ENCODE assay signal across 30 cellular contexts in the genomic region with DNA sequence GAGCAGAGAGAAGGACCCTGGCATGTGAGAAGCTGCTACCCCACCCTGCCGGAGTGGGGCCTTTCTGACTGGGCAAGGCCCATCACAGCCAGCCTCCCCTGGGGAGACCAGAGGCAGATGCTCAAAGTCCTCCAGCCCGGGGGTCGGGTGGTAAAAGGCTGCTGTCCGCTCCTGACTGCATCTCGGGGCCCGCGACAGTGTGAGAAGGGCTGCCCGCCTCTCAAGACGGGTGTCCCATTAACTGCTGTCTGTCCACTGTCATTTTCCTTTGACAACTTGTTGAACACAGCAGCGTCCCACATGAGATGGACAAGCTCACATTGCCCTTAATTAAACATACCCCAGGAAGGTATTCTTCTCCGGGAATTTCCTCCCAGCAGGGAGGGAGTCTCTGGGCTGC.
"Had no signal": no experiment of that assay in that cellular context is flagged by ENCODE, and none has a peak within 500 bp of the region (broad histone marks: within the 10 kb centered on the region; RNA-seq: fewer than 3 reads in every experiment).

No MANE protein-coding gene starts in this region.

- H3K4me1 Mint-ChIP-seq: naive thymus-derived CD8-positive, alpha-beta T cell had no signal

- H3K9me3 ChIP-seq: esophagus muscularis mucosa, gastroesophageal sphincter, heart right ventricle, left ventricle myocardium inferior, lower lobe of right lung, neutrophil, pancreas, stomach, transverse colon, upper lobe of right lung, uterus had no signal

- H3K4me1 ChIP-seq: foreskin keratinocyte, lower lobe of right lung, pancreas, upper lobe of right lung, uterus had no signal

- H3K27me3 ChIP-seq: foreskin keratinocyte, pancreas, upper lobe of right lung, uterus had no signal

- H3K4me2 ChIP-seq: smooth muscle cell had no signal

- H3K9me3 Mint-ChIP-seq: immature natural killer cell; naive thymus-derived CD8-positive, alpha-beta T cell; nephron progenitor cell; stimulated activated effector memory CD8-positive, alpha-beta T cell treated with anti-CD3 and anti-CD28 coated beads, Interleukin-12 subunit alpha, Interleukin-12 subunit beta, amount 100 ng/mL, for 72 hours had no signal

- H3K27ac ChIP-seq: dorsolateral prefrontal cortex, esophagus muscularis mucosa, foreskin keratinocyte, gastroesophageal sphincter, heart right ventricle, left ventricle myocardium inferior, lower lobe of right lung, neutrophil, pancreas, stomach, transverse colon, upper lobe of right lung, uterus had no signal

- H3K36me3 ChIP-seq: esophagus muscularis mucosa, gastroesophageal sphincter, heart right ventricle, left ventricle myocardium inferior, lower lobe of right lung, neutrophil, pancreas, stomach, transverse colon, upper lobe of right lung, uterus had no signal

- DNase-seq: cerebellar nuclear complex; dorsolateral prefrontal cortex; effector CD8-positive, alpha-beta T cell; foreskin keratinocyte; glutamatergic neuron; heart right ventricle; hippocampal formation; immature natural killer cell; islet precursor cell; kidney glomerular epithelial cell; left colon; left ventricle myocardium inferior; lower lobe of right lung; naive thymus-derived CD8-positive, alpha-beta T cell; nephron progenitor cell; pancreas; stimulated activated CD4-positive, alpha-beta T cell treated with anti-CD3 and anti-CD28 coated beads, Interleukin-12 subunit alpha, Interleukin-12 subunit beta, amount 100 ng/mL, for 4 hours; stimulated activated CD4-positive, alpha-beta T cell treated with anti-CD3 and anti-CD28 coated beads, Interleukin-1b, Interleukin-23, amount 100 ng/mL, for 48 hours; stimulated activated CD4-positive, alpha-beta T cell treated with anti-CD3 and anti-CD28 coated beads, Interleukin-4, amount 100 ng/mL, for 24 hours; stimulated activated naive CD4-positive, alpha-beta T cell treated with Interleukin-2 at 50 U/mL for 16 hours; stomach; transverse colon; upper lobe of right lung; uterus had no signal

- H3K4me3 Mint-ChIP-seq: immature natural killer cell; naive thymus-derived CD8-positive, alpha-beta T cell; nephron progenitor cell; stimulated activated effector memory CD8-positive, alpha-beta T cell treated with anti-CD3 and anti-CD28 coated beads, Interleukin-12 subunit alpha, Interleukin-12 subunit beta, amount 100 ng/mL, for 72 hours had no signal

- H3K27ac Mint-ChIP-seq: immature natural killer cell; nephron progenitor cell; stimulated activated effector memory CD8-positive, alpha-beta T cell treated with anti-CD3 and anti-CD28 coated beads, Interleukin-12 subunit alpha, Interleukin-12 subunit beta, amount 100 ng/mL, for 72 hours had no signal

- ATAC-seq: foreskin keratinocyte; gastroesophageal sphincter; heart right ventricle; left colon; lower lobe of right lung; naive thymus-derived CD8-positive, alpha-beta T cell; pancreas; sciatic nerve; stimulated activated effector memory CD8-positive, alpha-beta T cell treated with anti-CD3 and anti-CD28 coated beads, Interleukin-12 subunit alpha, Interleukin-12 subunit beta, amount 100 ng/mL, for 72 hours; upper lobe of right lung had no signal

- H3K4me3 ChIP-seq: dorsolateral prefrontal cortex, esophagus muscularis mucosa, gastroesophageal sphincter, heart right ventricle, left ventricle myocardium inferior, lower lobe of right lung, pancreas, smooth muscle cell, stomach, transverse colon, upper lobe of right lung, uterus had no signal

- H3K36me3 Mint-ChIP-seq: immature natural killer cell; naive thymus-derived CD8-positive, alpha-beta T cell; stimulated activated effector memory CD8-positive, alpha-beta T cell treated with anti-CD3 and anti-CD28 coated beads, Interleukin-12 subunit alpha, Interleukin-12 subunit beta, amount 100 ng/mL, for 72 hours had no signal
